In the genomic region with DNA sequence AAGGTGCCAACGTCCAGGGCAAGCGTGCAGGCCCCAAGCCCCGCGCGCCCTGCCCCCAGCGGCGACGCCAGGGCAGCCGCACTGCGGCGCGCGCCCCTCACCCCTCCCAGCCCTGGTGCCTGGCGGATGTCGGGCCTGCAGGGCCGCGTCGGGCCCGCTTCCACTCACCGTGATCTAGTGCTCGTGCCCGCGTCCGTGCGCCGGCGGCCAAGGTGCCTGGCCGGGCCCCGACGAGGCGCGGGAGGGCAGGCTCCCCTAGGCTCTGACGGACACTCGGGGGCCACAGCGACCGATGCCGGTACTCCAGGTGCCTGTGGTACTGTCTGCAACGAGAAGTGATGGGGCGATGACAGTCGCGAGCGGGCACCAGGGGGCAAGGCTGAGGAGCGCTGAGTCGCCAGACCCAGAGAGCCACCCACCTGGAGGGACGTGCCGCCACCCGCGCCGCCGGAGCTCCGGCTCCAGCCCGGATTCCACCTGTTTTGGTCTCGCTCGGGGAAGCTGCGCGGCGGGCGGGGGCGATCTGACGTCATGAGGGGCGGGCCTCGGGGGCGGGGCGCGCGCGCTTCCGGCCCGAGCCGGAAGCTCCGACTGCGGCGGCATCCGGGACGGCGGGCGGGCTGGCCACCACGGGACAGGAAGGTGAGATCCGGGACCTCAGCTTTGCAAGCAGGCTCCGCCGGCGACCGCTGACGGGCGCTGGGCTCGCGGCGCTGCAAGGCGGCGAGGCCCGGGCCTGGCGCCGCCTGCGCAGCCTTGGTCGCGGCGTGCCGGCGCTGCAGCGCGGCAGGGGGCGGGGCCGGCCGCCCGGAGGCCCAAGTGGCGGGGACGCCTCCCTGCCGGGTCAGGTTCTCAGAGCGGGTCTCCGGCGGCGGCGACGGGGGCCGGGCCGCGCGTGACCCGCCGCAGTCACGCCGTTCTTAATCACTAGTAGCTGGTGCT, we compare ENCODE assay signal across 8 cellular contexts. TPM values are rescaled to one million over a fixed set of nuclear protein-coding genes. Genes with fewer than 3 reads are reported as not detected.
A peak's percentile ranks its signal among the peaks of the same experiment; 100 is the strongest.
DNase-seq lines count a peak whose midpoint lies in the region; ATAC-seq, FAIRE-seq and TF ChIP-seq lines count a peak whose summit lies in the region.

A gene with protein sequence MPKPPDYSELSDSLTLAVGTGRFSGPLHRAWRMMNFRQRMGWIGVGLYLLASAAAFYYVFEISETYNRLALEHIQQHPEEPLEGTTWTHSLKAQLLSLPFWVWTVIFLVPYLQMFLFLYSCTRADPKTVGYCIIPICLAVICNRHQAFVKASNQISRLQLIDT (plus strand): TSS at position 927 of the 942 bp plus-strand sequence. CDS start 89 bp downstream, outside the sequence.
A gene with protein sequence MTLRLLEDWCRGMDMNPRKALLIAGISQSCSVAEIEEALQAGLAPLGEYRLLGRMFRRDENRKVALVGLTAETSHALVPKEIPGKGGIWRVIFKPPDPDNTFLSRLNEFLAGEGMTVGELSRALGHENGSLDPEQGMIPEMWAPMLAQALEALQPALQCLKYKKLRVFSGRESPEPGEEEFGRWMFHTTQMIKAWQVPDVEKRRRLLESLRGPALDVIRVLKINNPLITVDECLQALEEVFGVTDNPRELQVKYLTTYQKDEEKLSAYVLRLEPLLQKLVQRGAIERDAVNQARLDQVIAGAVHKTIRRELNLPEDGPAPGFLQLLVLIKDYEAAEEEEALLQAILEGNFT (minus strand): TSS at position 507 of the 942 bp plus-strand sequence. CDS start 655 bp downstream, outside the sequence.

- peak; percentile 78 to 95 for TF ChIP-seq POLR2A in HepG2 (IDR thresholded peaks at IDR 0.05; ENCODE audit: insufficient read depth in 1 of 2, low read depth in 2 of 2, low read length in 2 of 2)

- BruUV-seq in HepG2 (replicated peaks; lab: Mats Ljungman, UMichigan) = no TSS peak

- ATAC-seq in GM18870 (IDR thresholded peaks at IDR 0.05; ENCODE audit: unreplicated experiment) = peak; percentile 63
- peak; percentile 84 for ATAC-seq in HG03108 (IDR thresholded peaks at IDR 0.05; ENCODE audit: unreplicated experiment)
- ATAC-seq in HepG2 = peak; percentile 94

- TF ChIP-seq EP300 in HepG2 (IDR thresholded peaks at IDR 0.05; ENCODE audit: low read depth in 2 of 2, low read length in 2 of 2) (no peak), HepG2 (CRISPR knock-in tag; IDR thresholded peaks at IDR 0.05; ENCODE audit: borderline replicate concordance) (peak; percentile 17)

- H3K9ac ChIP-seq in colonic mucosa (ENCODE audit: low read depth in 2 of 2, low read length in 2 of 2) (peak within 1 kb of the TSS; percentile 87 to 100), HepG2 (ENCODE audit: insufficient read depth, low read depth, low read length) (peak within 1 kb of the TSS; percentile 85)

- no peak for FAIRE-seq in HepG2 (lab: Jason Lieb, UNC)

- in situ Hi-C loops in HepG2 (cut with HindIII; ENCODE audit: extremely low pct_ligation_motif_present, low pct_unique_long_range_greater_than_20kb) = no loop called here

- CTCF ChIA-PET in HepG2 (lab: Yijun Ruan, JAX; ENCODE audit: low intra/inter-chr PET ratio, low total read pairs) = interaction anchor here (1.1 kb wide), 1 partner anchor 69 kb away, joined by 5 read pairs; a partner anchor contains a TSS

- POLR2A ChIA-PET in HepG2 (lab: Yijun Ruan, JAX) = interaction anchor here (0.6 to 1.9 kb wide), 13 partner anchors 9 to 191 kb away, joined by 3 to 26 read pairs (median 4); a partner anchor contains a TSS

- peak; percentile 97 for DNase-seq in AG20443 (ENCODE audit: low spot score)
- DNase-seq in NCI-H460 (ENCODE audit: extremely low read depth, low read depth) = peak; percentile 80
- DNase-seq in activated CD4-positive, alpha-beta T cell treated with anti-CD3 and anti-CD28 coated beads for 4 hours = peak; percentile 82 to 88
- DNase-seq in colonic mucosa = peak; percentile 92
- peak; percentile 79 for DNase-seq in HepG2 (ENCODE audit: low spot score)
- peak; percentile 84 for DNase-seq in stimulated activated CD4-positive, alpha-beta T cell treated with anti-CD3 and anti-CD28 coated beads, Interleukin-4, amount 100 ng/mL, for 1 hour

- intact Hi-C loops in colonic mucosa (cut with DNase I) (no loop called here), HepG2 (cut with micrococcal nuclease; ENCODE audit: unreplicated experiment) (loop anchor here (2.0 kb wide), 1 partner anchor 22 kb away; a partner anchor contains a TSS)

- H3K4me2 ChIP-seq in HepG2 (ENCODE audit: low read depth, low read length) = peak within 1 kb of the TSS; percentile 81

- no peaks in the 10 kb centered on the region for H4K20me1 ChIP-seq in HepG2 (ENCODE audit: insufficient read depth, low read length)

- H3K4me3 ChIP-seq in colonic mucosa (peak within 1 kb of the TSS; percentile 94), HepG2 (replicated peaks in 1 of 3; ENCODE audit: insufficient read depth in 1 of 3, low read depth in 2 of 3, low read length in 3 of 3) (peak within 1 kb of the TSS; percentile 74 to 99 (median 90))

- TF ChIP-seq RAD21 in HepG2 (CRISPR knock-in tag; IDR thresholded peaks at IDR 0.05) = peak; percentile 25; the same call in 1 of the 2 replicates

- TF ChIP-seq CTCF in colonic mucosa (IDR thresholded peaks at IDR 0.05) = no peak
- TF ChIP-seq CTCF in HepG2 (CRISPR knock-in tag; IDR thresholded peaks at IDR 0.05) = peak; percentile 35; the same call in 1 of the 2 replicates

- WGBS in HepG2 (ENCODE audit: low lambda C conversion rate) = under 1% methylated on average over 24 of the region's 122 CpGs

- H3K9me3 ChIP-seq in colonic mucosa = no peaks in the 10 kb centered on the region
- H3K9me3 ChIP-seq in HepG2 (ENCODE audit: low read length) = no peaks in the 10 kb centered on the region

- H3K79me2 ChIP-seq in HepG2 (ENCODE audit: insufficient read depth, low read length) = peaks cover 28% of the 10 kb centered on the region

- H3K27me3 ChIP-seq in colonic mucosa = no peaks in the 10 kb centered on the region
- no peaks in the 10 kb centered on the region; a peak in 1 of 5 replicates for H3K27me3 ChIP-seq in HepG2 (ENCODE audit: control insufficient read depth in 1 of 2, insufficient read depth in 2 of 2, low read length in 2 of 2)

- H3K36me3 ChIP-seq in colonic mucosa (no peaks in the 10 kb centered on the region), HepG2 (replicated peaks in 1 of 2; ENCODE audit: control insufficient read depth in 1 of 2, insufficient read depth in 2 of 2, low read length in 2 of 2) (peaks cover 4 to 24% of the 10 kb centered on the region in 2 experiments; a peak in 3 of 5 replicates)

- peaks cover 10% of the 10 kb centered on the region for H3K4me1 ChIP-seq in colonic mucosa
- peaks cover 30% of the 10 kb centered on the region for H3K4me1 ChIP-seq in HepG2 (ENCODE audit: insufficient read depth, low read length)

- H3K27ac ChIP-seq in colonic mucosa (peak within 1 kb of the TSS; percentile 94), HepG2 (ENCODE audit: extremely low read length, insufficient read depth, low read length) (peak within 1 kb of the TSS; percentile 86)

- H2AFZ ChIP-seq in HepG2 (ENCODE audit: low read length) = peak within 1 kb of the TSS; percentile 46

RNA-seq across cellular contexts. Expression of the first gene that starts in this region (rescaled TPM):
- 35.3 and 40.6 TPM in 2 replicates for total RNA-seq in NCI-H460 (2014; rRNA removed; shearing (Covaris generic))
- polyA plus RNA-seq in NCI-H460 (2014; cell fraction: nucleus; rRNA removed) = 16.0 and 28.7 TPM in 2 replicates
- total RNA-seq in colonic mucosa = 10 to 100 TPM; 31.3 to 36.8 TPM
- total RNA-seq in HepG2 (2016; rRNA removed; fragmentation: Illumina TruSeq; extraction: Trizol) = 19.1 and 20.1 TPM in 2 replicates
- total RNA-seq in HepG2 (2016; cell fraction: cytosol; rRNA removed; fragmentation: Illumina TruSeq; extraction: Trizol; ENCODE audit: low read depth) = 42.0 and 42.3 TPM in 2 replicates
- 16.7 and 22.4 TPM in 2 replicates for total RNA-seq in HepG2 (2016; cell fraction: insoluble cytoplasmic fraction; rRNA removed; fragmentation: Illumina TruSeq; extraction: Trizol)
- 51.5 and 52.1 TPM in 2 replicates for total RNA-seq in HepG2 (2016; cell fraction: membrane; rRNA removed; fragmentation: Illumina TruSeq; extraction: Trizol)
- total RNA-seq in HepG2 (2016; cell fraction: nucleus; rRNA removed; fragmentation: Illumina TruSeq; extraction: Trizol) = 12.2 and 14.3 TPM in 2 replicates
- 36.4 and 36.6 TPM in 2 replicates for polyA plus RNA-seq in HepG2 (2011; rRNA removed)
- polyA plus RNA-seq in HepG2 (2011; cell fraction: cytosol; rRNA removed) = 16.8 and 29.8 TPM in 2 replicates
- polyA plus RNA-seq in HepG2 (2011; cell fraction: nucleus; rRNA removed) = 5.7 and 8.0 TPM in 2 replicates
- polyA plus RNA-seq in HepG2 (2012) = 31.1 and 33.0 TPM in 2 replicates
- polyA plus RNA-seq in HepG2 (2016; cell fraction: cytosol; fragmentation: Illumina TruSeq; extraction: Trizol; ENCODE audit: low read depth) = 79.3 and 89.7 TPM in 2 replicates
- polyA plus RNA-seq in HepG2 (2016; cell fraction: insoluble cytoplasmic fraction; fragmentation: Illumina TruSeq; extraction: Trizol; ENCODE audit: low read depth) = 30.2 and 31.4 TPM in 2 replicates
- polyA plus RNA-seq in HepG2 (2016; cell fraction: membrane; fragmentation: Illumina TruSeq; extraction: Trizol; ENCODE audit: low read depth) = 77.9 and 80.5 TPM in 2 replicates
- 26.1 and 29.5 TPM in 2 replicates for polyA plus RNA-seq in HepG2 (2016; cell fraction: nucleus; fragmentation: Illumina TruSeq; extraction: Trizol; ENCODE audit: insufficient read depth, low read depth)
- polyA minus RNA-seq in HepG2 (2011; rRNA and poly(A)+ RNA removed; ENCODE audit: low replicate concordance) = 9.2 and 13.6 TPM in 2 replicates
- 7.6 and 9.5 TPM in 2 replicates for polyA minus RNA-seq in HepG2 (2011; cell fraction: cytosol; rRNA and poly(A)+ RNA removed)
- 11.3 and 12.2 TPM in 2 replicates for polyA minus RNA-seq in HepG2 (2011; cell fraction: nucleus; rRNA and poly(A)+ RNA removed)

RNA-seq across cellular contexts. Expression of the second gene that starts in this region (rescaled TPM):
- total RNA-seq in NCI-H460 (2014; rRNA removed; shearing (Covaris generic)) = 60.7 and 68.4 TPM in 2 replicates
- 59.1 and 65.6 TPM in 2 replicates for polyA plus RNA-seq in NCI-H460 (2014; cell fraction: nucleus; rRNA removed)
- total RNA-seq in colonic mucosa = 10 to 100 TPM; 12.8 to 22.4 TPM
- 14.6 and 14.9 TPM in 2 replicates for total RNA-seq in HepG2 (2016; rRNA removed; fragmentation: Illumina TruSeq; extraction: Trizol)
- 2.6 TPM in 2 replicates for total RNA-seq in HepG2 (2016; cell fraction: cytosol; rRNA removed; fragmentation: Illumina TruSeq; extraction: Trizol; ENCODE audit: low read depth)
- 14.8 and 15.2 TPM in 2 replicates for total RNA-seq in HepG2 (2016; cell fraction: insoluble cytoplasmic fraction; rRNA removed; fragmentation: Illumina TruSeq; extraction: Trizol)
- total RNA-seq in HepG2 (2016; cell fraction: membrane; rRNA removed; fragmentation: Illumina TruSeq; extraction: Trizol) = 7.5 and 8.6 TPM in 2 replicates
- 10.0 and 11.2 TPM in 2 replicates for total RNA-seq in HepG2 (2016; cell fraction: nucleus; rRNA removed; fragmentation: Illumina TruSeq; extraction: Trizol)
- polyA plus RNA-seq in HepG2 (2011; rRNA removed) = 47.0 and 48.6 TPM in 2 replicates
- 34.9 and 57.3 TPM in 2 replicates for polyA plus RNA-seq in HepG2 (2011; cell fraction: cytosol; rRNA removed)
- polyA plus RNA-seq in HepG2 (2011; cell fraction: nucleus; rRNA removed) = 12.5 and 24.3 TPM in 2 replicates
- polyA plus RNA-seq in HepG2 (2012) = 22.2 and 29.6 TPM in 2 replicates
- 2.0 and 2.1 TPM in 2 replicates for polyA plus RNA-seq in HepG2 (2016; cell fraction: cytosol; fragmentation: Illumina TruSeq; extraction: Trizol; ENCODE audit: low read depth)
- polyA plus RNA-seq in HepG2 (2016; cell fraction: insoluble cytoplasmic fraction; fragmentation: Illumina TruSeq; extraction: Trizol; ENCODE audit: low read depth) = 13.6 and 14.1 TPM in 2 replicates
- 5.0 and 5.9 TPM in 2 replicates for polyA plus RNA-seq in HepG2 (2016; cell fraction: membrane; fragmentation: Illumina TruSeq; extraction: Trizol; ENCODE audit: low read depth)
- 16.6 and 18.7 TPM in 2 replicates for polyA plus RNA-seq in HepG2 (2016; cell fraction: nucleus; fragmentation: Illumina TruSeq; extraction: Trizol; ENCODE audit: insufficient read depth, low read depth)
- polyA minus RNA-seq in HepG2 (2011; rRNA and poly(A)+ RNA removed; ENCODE audit: low replicate concordance) = 6.5 and 13.5 TPM in 2 replicates
- 14.9 and 19.2 TPM in 2 replicates for polyA minus RNA-seq in HepG2 (2011; cell fraction: cytosol; rRNA and poly(A)+ RNA removed)
- polyA minus RNA-seq in HepG2 (2011; cell fraction: nucleus; rRNA and poly(A)+ RNA removed) = 8.9 and 11.3 TPM in 2 replicates

Comparison
In these comparisons a context has a peak if more than half of its experiments do, and no peak if none do; other contexts are left out.
1. Peak in every context shown above with its lines: DNase-seq, ATAC-seq, H3K4me3 ChIP-seq and H3K27ac ChIP-seq.